In genomic region chr11:2777396-2777795, GRCh38 we compare ENCODE assay signal across 12 cellular contexts.
DNase-seq lines count a peak whose midpoint lies in the region; ATAC-seq and TF ChIP-seq lines count a peak whose summit lies in the region.
"Had no signal": no experiment of that assay in that cellular context is flagged by ENCODE, and none has a peak within 500 bp of the region (broad histone marks: within the 10 kb centered on the region; RNA-seq: fewer than 3 reads in every experiment).

No MANE protein-coding gene starts in this region.

- peaks cover 0 to 13% of the 10 kb centered on the region in 2 donors for H3K27me3 ChIP-seq in left lung

- ATAC-seq in Right ventricle myocardium inferior (no peak), left cardiac atrium (no peak), left lung (no peak), GM18909 (IDR thresholded peaks at IDR 0.05; ENCODE audit: poor library complexity, unreplicated experiment) (no peak)
- ATAC-seq: activated CD8-positive, alpha-beta T cell treated with anti-CD3 and anti-CD28 coated beads for 36 hours; GM12878 had no signal

- H3K27ac ChIP-seq in left lung = no peak overlapping the region
- H3K27ac ChIP-seq: neural progenitor cell had no signal

- no peaks in the 10 kb centered on the region for H3K9me3 ChIP-seq in left lung

- peaks cover 25 to 41% of the 10 kb centered on the region in 2 donors for H3K4me1 ChIP-seq in left lung

- intact Hi-C loops in Right ventricle myocardium inferior (cut with DNase I) (no loop called here), left cardiac atrium (cut with DNase I) (no loop called here), left lung (cut with DNase I) (no loop called here)

- H3K4me3 ChIP-seq in cardiac fibroblast (replicated peaks in 1 of 2; ENCODE audit: low read depth in 2 of 2, low read length in 2 of 2) (no peak overlapping the region), left lung (no peak overlapping the region)
- H3K4me3 ChIP-seq: GM12878, neural progenitor cell had no signal

- H3K36me3 ChIP-seq in left lung = no peaks in the 10 kb centered on the region
- H3K36me3 ChIP-seq: neural progenitor cell had no signal

- no peak for TF ChIP-seq CTCF in cardiac fibroblast (IDR thresholded peaks at IDR 0.05; ENCODE audit: low read depth, low read length)
- no peak for TF ChIP-seq CTCF in left lung (IDR thresholded peaks at IDR 0.05)
- TF ChIP-seq CTCF in GM13976 (IDR thresholded peaks at IDR 0.05; ENCODE audit: borderline replicate concordance, control extremely low read depth, extremely low read depth, insufficient read depth, missing control alignments) = no peak

- in situ Hi-C loops in GM13976 (cut with MboI; ENCODE audit: low sequenced_read_pairs, unreplicated experiment) = no loop called here

- DNase-seq in Right ventricle myocardium inferior (ENCODE audit: missing footprints) = peak; percentile 44
- DNase-seq in left cardiac atrium = no peak
- DNase-seq in cardiac fibroblast (ENCODE audit: low read depth in 2 of 2) = peak; percentile 17 to 23
- peak; percentile 36 to 39 for DNase-seq in left lung
- no peak for DNase-seq in GM13976 (ENCODE audit: low spot score)
- DNase-seq in NCI-H510A (lab: John Stamatoyannopoulos, UW) = no peak
- no peak for DNase-seq in T-helper 9 cell
- DNase-seq: activated CD8-positive, alpha-beta T cell treated with anti-CD3 and anti-CD28 coated beads for 36 hours; C1 segment of cervical spinal cord had no signal

Comparison
In these comparisons a context has a peak if more than half of its experiments do, and no peak if none do; other contexts are left out.
1. DNase-seq: peak in Right ventricle myocardium inferior (single experiment), cardiac fibroblast (2 of 2) and left lung (2 of 2); none in left cardiac atrium (single experiment), GM13976 (single experiment), NCI-H510A (single experiment) and T-helper 9 cell (single experiment).